Comparison of ENCODE assay signal across 1 cellular context in genomic region chrX:11367609-11368430, GRCh38.
TF ChIP-seq lines count a peak whose summit lies in the region.

No MANE protein-coding gene starts in this region.

TF ChIP-seq in K562, 482 proteins besides CTCF, POLR2A, EP300 and RAD21 (continued from another document):
- TF ChIP-seq AFF4 (CRISPR knock-in tag; IDR thresholded peaks at IDR 0.05), result no peak
- TF ChIP-seq ZNF41 (CRISPR knock-in tag; conservative IDR thresholded peaks at IDR 0.05), result no peak
- no peak for TF ChIP-seq SIN3B (IDR thresholded peaks at IDR 0.05; ENCODE audit: low read depth)
- no peak for TF ChIP-seq ZNF551 (CRISPR knock-in tag; IDR thresholded peaks at IDR 0.05)
- no peak for TF ChIP-seq SP2 (IDR thresholded peaks at IDR 0.05; ENCODE audit: extremely low read depth, low read depth, low read length, poor library complexity, severe bottlenecking)
- TF ChIP-seq TRIM28 (IDR thresholded peaks at IDR 0.05), result no peak
- no peak for TF ChIP-seq HNRNPK (IDR thresholded peaks at IDR 0.05; ENCODE audit: low read depth, low read length, poor library complexity, severe bottlenecking)
- TF ChIP-seq SMARCC2 (IDR thresholded peaks at IDR 0.05; ENCODE audit: low read depth), result peak; percentile 88
- TF ChIP-seq ARHGAP35 (IDR thresholded peaks at IDR 0.05; ENCODE audit: partially characterized antibody), result no peak
- TF ChIP-seq ZNF830 (CRISPR knock-in tag; IDR thresholded peaks at IDR 0.05), result no peak
- TF ChIP-seq STAG1 (CRISPR knock-in tag; IDR thresholded peaks at IDR 0.05; ENCODE audit: borderline replicate concordance), result no peak
- no peak for TF ChIP-seq SRSF9 (IDR thresholded peaks at IDR 0.05; ENCODE audit: borderline replicate concordance, low read depth, low read length)
- TF ChIP-seq DPF2 (IDR thresholded peaks at IDR 0.05), result peak; percentile 94
- TF ChIP-seq KHSRP (IDR thresholded peaks at IDR 0.05), result no peak
- TF ChIP-seq ZBTB43 (CRISPR knock-in tag; IDR thresholded peaks at IDR 0.05), result no peak
- peak; percentile 77; the same call in 1 of the 2 replicates for TF ChIP-seq TCF7 (IDR thresholded peaks at IDR 0.05; ENCODE audit: borderline replicate concordance)
- TF ChIP-seq NCOA1 (IDR thresholded peaks at IDR 0.05; ENCODE audit: low read depth), result peak; percentile 93
- TF ChIP-seq PHTF2 (CRISPR knock-in tag; IDR thresholded peaks at IDR 0.05), result no peak
- peak; percentile 66 for TF ChIP-seq NR2C1 (IDR thresholded peaks at IDR 0.05)
- peak; percentile 79 for TF ChIP-seq NR2C1 (tag; IDR thresholded peaks at IDR 0.05)
- peak; percentile 54; the same call in 1 of the 2 replicates for TF ChIP-seq ZEB2 (IDR thresholded peaks at IDR 0.05)
- TF ChIP-seq ZZZ3 (IDR thresholded peaks at IDR 0.05), result no peak
- TF ChIP-seq ASH1L (IDR thresholded peaks at IDR 0.05; ENCODE audit: borderline replicate concordance, low read depth, partially characterized antibody), result no peak
- TF ChIP-seq ZNF134 (CRISPR knock-in tag; conservative IDR thresholded peaks at IDR 0.05), result no peak
- peak; percentile 27 for TF ChIP-seq BRD9 (IDR thresholded peaks at IDR 0.05; ENCODE audit: low read depth, partially characterized antibody)
- no peak for TF ChIP-seq BCLAF1 (IDR thresholded peaks at IDR 0.05; ENCODE audit: borderline replicate concordance in 1 of 2, control insufficient read depth in 1 of 2, low read depth in 2 of 2, low read length in 1 of 2)
- TF ChIP-seq ILF3 (IDR thresholded peaks at IDR 0.05; ENCODE audit: borderline replicate concordance), result no peak
- TF ChIP-seq RBFOX2 (IDR thresholded peaks at IDR 0.05; ENCODE audit: low read depth, low read length), result peak; percentile 69
- no peak for TF ChIP-seq IRF2 (CRISPR knock-in tag; IDR thresholded peaks at IDR 0.05)
- peak; percentile 59; the same call in 1 of the 2 replicates for TF ChIP-seq CXXC5 (CRISPR knock-in tag; IDR thresholded peaks at IDR 0.05)
- no peak for TF ChIP-seq SMAD3 (CRISPR knock-in tag; conservative IDR thresholded peaks at IDR 0.05)
- no peak for TF ChIP-seq CCAR2 (IDR thresholded peaks at IDR 0.05; ENCODE audit: low read depth, low read length)
- no peak for TF ChIP-seq EGR1 (conservative IDR thresholded peaks at IDR 0.05)
- TF ChIP-seq MYNN (IDR thresholded peaks at IDR 0.05), result peak; percentile 58; the same call in 1 of the 2 replicates
- no peak for TF ChIP-seq MYNN (CRISPR knock-in tag; IDR thresholded peaks at IDR 0.05)
- TF ChIP-seq CREB5 (CRISPR knock-in tag; IDR thresholded peaks at IDR 0.05), result no peak
- TF ChIP-seq HIVEP1 (CRISPR knock-in tag; IDR thresholded peaks at IDR 0.05), result no peak
- TF ChIP-seq MYC (IDR thresholded peaks at IDR 0.05; ENCODE audit: low read depth, low read length), result peak; percentile 60
- TF ChIP-seq MYC (CRISPR knock-in tag; IDR thresholded peaks at IDR 0.05; ENCODE audit: borderline replicate concordance, low read depth), result no peak
- peak; percentile 98 for TF ChIP-seq SMAD4 (CRISPR knock-in tag; conservative IDR thresholded peaks at IDR 0.05)
- no peak for TF ChIP-seq ZNF280A (IDR thresholded peaks at IDR 0.05; ENCODE audit: low read depth, partially characterized antibody)
- TF ChIP-seq FOS (IDR thresholded peaks at IDR 0.05; ENCODE audit: extremely low read depth, insufficient read length), result peak; percentile 35
- TF ChIP-seq HMG20A (CRISPR knock-in tag; conservative IDR thresholded peaks at IDR 0.05), result no peak
- no peak for TF ChIP-seq GABPB1 (CRISPR knock-in tag; IDR thresholded peaks at IDR 0.05)
- 0 out of 2 replicates have a peak, but pooled peaks have one; percentile 43 for TF ChIP-seq E4F1 (CRISPR knock-in tag; IDR thresholded peaks at IDR 0.05; ENCODE audit: borderline replicate concordance)
- TF ChIP-seq RFX5 (IDR thresholded peaks at IDR 0.05; ENCODE audit: low read depth, low read length), result no peak
- no peak for TF ChIP-seq TAF15 (IDR thresholded peaks at IDR 0.05; ENCODE audit: low read depth, low read length)
- no peak for TF ChIP-seq CGGBP1 (CRISPR knock-in tag; IDR thresholded peaks at IDR 0.05)
- TF ChIP-seq YBX1 (IDR thresholded peaks at IDR 0.05), result no peak
- no peak for TF ChIP-seq PTTG1 (tag; IDR thresholded peaks at IDR 0.05; ENCODE audit: low read depth)
- TF ChIP-seq MEIS2 (IDR thresholded peaks at IDR 0.05; ENCODE audit: partially characterized antibody), result peak; percentile 52
- no peak for TF ChIP-seq HNRNPH1 (optimal IDR thresholded peaks at IDR 0.05; ENCODE audit: low read depth, low read length)
